Comparison of ENCODE assay signal across 8 cellular contexts in genomic region chr5:143229426-143229895, GRCh38.
DNase-seq lines count a peak whose midpoint lies in the region; ATAC-seq, FAIRE-seq and TF ChIP-seq lines count a peak whose summit lies in the region.

No MANE protein-coding gene starts in this region.

- H3K27me3 Mint-ChIP-seq in CD4-positive, alpha-beta T cell: no peaks in the 10 kb centered on the region

- H2AFZ ChIP-seq in GM12878 (ENCODE audit: control insufficient read depth, low read depth, low read length): peak overlapping the region; percentile 22

- peak; percentile 53 for ATAC-seq in CD4-positive, alpha-beta T cell (ENCODE audit: poor library complexity)
- ATAC-seq in GM19455 (IDR thresholded peaks at IDR 0.05; ENCODE audit: unreplicated experiment) (peak; percentile 55), HG03442 (IDR thresholded peaks at IDR 0.05; ENCODE audit: unreplicated experiment) (peak; percentile 43), GM12878 (peak; percentile 69)

- H3K27ac Mint-ChIP-seq in CD4-positive, alpha-beta T cell: peak overlapping the region; percentile 86

- no peak for TF ChIP-seq EP300 in GM12878 (IDR thresholded peaks at IDR 0.05; ENCODE audit: borderline replicate concordance in 1 of 2, control insufficient read depth in 1 of 2, low read depth in 2 of 2, low read length in 2 of 2)

- no peak for TF ChIP-seq RAD21 in GM12878 (IDR thresholded peaks at IDR 0.05; ENCODE audit: insufficient read depth, low read depth, low read length)

- H3K4me1 Mint-ChIP-seq in CD4-positive, alpha-beta T cell (ENCODE audit: low read depth): peaks cover 34% of the 10 kb centered on the region

- 32% methylated on average over 8 of the region's 8 CpGs for WGBS in GM12878 (ENCODE audit: insufficient coverage, insufficient replicate concordance, low lambda C conversion rate, missing lambda C conversion rate)

- no peaks in the 10 kb centered on the region for H3K9me3 ChIP-seq in CD4-positive, alpha-beta T cell (ENCODE audit: control insufficient read depth, low read length)
- no peaks in the 10 kb centered on the region; the same call in 2 of the 3 replicates for H3K9me3 ChIP-seq in GM12878 (replicated peaks; ENCODE audit: control insufficient read depth, insufficient read depth, low read length)

- H3K9me3 Mint-ChIP-seq in CD4-positive, alpha-beta T cell: no peaks in the 10 kb centered on the region

- no peaks in the 10 kb centered on the region for H3K36me3 ChIP-seq in GM12878 (ENCODE audit: control insufficient read depth in 2 of 2, insufficient read depth in 2 of 2, low read length in 1 of 2)

- no peaks in the 10 kb centered on the region for H3K27me3 ChIP-seq in CD4-positive, alpha-beta T cell (ENCODE audit: control insufficient read depth, insufficient read depth, low read length)
- H3K27me3 ChIP-seq in GM12878 (replicated peaks in 1 of 2; ENCODE audit: control insufficient read depth in 2 of 2, insufficient read depth in 2 of 2, low read length in 1 of 2) (no peaks in the 10 kb centered on the region), dorsolateral prefrontal cortex (no peaks in the 10 kb centered on the region)

- TF ChIP-seq POLR2A in GM12878 (IDR thresholded peaks at IDR 0.05; ENCODE audit: low read depth, low read length): no peak; the same call in 1 of the 2 replicates

- DNase-seq in CD4-positive, alpha-beta T cell: peak in 2 of 10 experiments; percentile 9 to 14
- DNase-seq in GM12878 (ENCODE audit: low read depth, low spot score): no peak
- DNase-seq in dorsolateral prefrontal cortex: no peak
- no peak for DNase-seq in NCI-H82 treated with DMSO at 0.1 percent for 48 hours (lab: John Stamatoyannopoulos, UW; ENCODE audit: unreplicated experiment)
- no peak for DNase-seq in EL
- no peak for DNase-seq in NCI-H2171 treated with DMSO at 0.1 percent for 48 hours (lab: John Stamatoyannopoulos, UW)

- peak overlapping the region; percentile 60 for H3K9ac ChIP-seq in GM12878 (ENCODE audit: control insufficient read depth, insufficient read depth, low read length)

- in situ Hi-C loops in GM12878 (cut with MboI): no loop called here

- TF ChIP-seq CTCF in CD4-positive, alpha-beta T cell (IDR thresholded peaks at IDR 0.05): no peak
- no peak for TF ChIP-seq CTCF in GM12878 (IDR thresholded peaks at IDR 0.05 in 2 of 3, conservative IDR thresholded peaks at IDR 0.05 in 1 of 3; ENCODE audit: control insufficient read depth in 2 of 3, extremely low read depth in 1 of 3, insufficient read depth in 1 of 3, low read depth in 3 of 3, low read length in 3 of 3)
- TF ChIP-seq CTCF in dorsolateral prefrontal cortex (IDR thresholded peaks at IDR 0.05 in 54 of 56, conservative IDR thresholded peaks at IDR 0.05 in 2 of 56; ENCODE audit: low read depth in 1 of 56, partially characterized antibody in 56 of 56): no peak

- H3K4me3 ChIP-seq in GM12878: peak overlapping the region; percentile 34; the same call in 1 of the 2 replicates
- H3K4me3 ChIP-seq in dorsolateral prefrontal cortex: no peak overlapping the region

- H3K4me1 ChIP-seq in GM12878 (ENCODE audit: control insufficient read depth, insufficient read depth, low read length): peaks cover 29% of the 10 kb centered on the region

- H3K36me3 Mint-ChIP-seq in CD4-positive, alpha-beta T cell (ENCODE audit: low read depth): no peaks in the 10 kb centered on the region

- RAD21 ChIA-PET in GM12878 (lab: Charles Lee; ENCODE audit: unreplicated experiment): interaction anchor here (0.6 to 18.1 kb wide), 34 partner anchors 10 to 750 kb away, joined by 3 to 482 read pairs (median 5); partner anchors contain the start of gene NR3C1

- H3K4me3 Mint-ChIP-seq in CD4-positive, alpha-beta T cell: peak overlapping the region; percentile 65

- POLR2A ChIA-PET in CD4-positive, alpha-beta T cell (lab: Charles Lee): interaction anchor here (0.5 to 1.7 kb wide), 6 partner anchors 9 to 227 kb away, joined by 3 to 6 read pairs (median 3); no protein-coding TSS in a partner anchor
- POLR2A ChIA-PET in GM12878 (lab: Charles Lee): interaction anchor here (0.6 to 9.0 kb wide), 17 partner anchors 10 to 227 kb away, joined by 3 to 114 read pairs (median 5); no protein-coding TSS in a partner anchor

- no peaks in the 10 kb centered on the region for H4K20me1 ChIP-seq in GM12878 (ENCODE audit: control insufficient read depth, insufficient read depth)

- no peak overlapping the region for H3K27ac ChIP-seq in CD4-positive, alpha-beta T cell (ENCODE audit: low read depth, low read length)
- H3K27ac ChIP-seq in GM12878 (ENCODE audit: control insufficient read depth, insufficient read depth) (peak overlapping the region; percentile 90), dorsolateral prefrontal cortex (peak overlapping the region in 11 of 59 donors; percentile 7 to 38 (median 21))

- intact Hi-C loops in CD4-positive, alpha-beta T cell (cut with DNase I, micrococcal nuclease): loop anchor here in 1 of 2 experiments (10.0 kb wide), 1 partner anchor 955 kb away; no protein-coding TSS in a partner anchor
- intact Hi-C loops in GM12878 (cut with micrococcal nuclease; ENCODE audit: unreplicated experiment) (no loop called here), dorsolateral prefrontal cortex (cut with DNase I) (no loop called here)

- H3K4me2 ChIP-seq in GM12878 (ENCODE audit: control insufficient read depth, insufficient read depth): peak overlapping the region; percentile 60

- CTCF ChIA-PET in CD4-positive, alpha-beta T cell (lab: Charles Lee): interaction anchor here (0.9 to 1.7 kb wide), 2 partner anchors 174 to 227 kb away, joined by 3 to 5 read pairs; partner anchors contain the start of gene NR3C1
- CTCF ChIA-PET in GM12878 (lab: Yijun Ruan, JAX): interaction anchor here (0.7 to 7.9 kb wide), 13 partner anchors 12 to 356 kb away, joined by 3 to 77 read pairs (median 6); no protein-coding TSS in a partner anchor

- BruUV-seq in GM12878 (replicated peaks; lab: Mats Ljungman, UMichigan): no TSS peak

- no peak for FAIRE-seq in GM12878 (lab: Jason Lieb, UNC)

- H3K79me2 ChIP-seq in GM12878 (ENCODE audit: control insufficient read depth, insufficient read depth, low read length): peaks cover 1% of the 10 kb centered on the region; the same call in 1 of the 2 replicates

- SMC1A ChIA-PET in GM12878 (lab: Charles Lee; ENCODE audit: uncharacterized antibody, unreplicated experiment): interaction anchor here (0.8 to 19.2 kb wide), 34 partner anchors 10 to 738 kb away, joined by 3 to 423 read pairs (median 4); no protein-coding TSS in a partner anchor

TF ChIP-seq in GM12878, 131 proteins besides CTCF, POLR2A, EP300 and RAD21 (continues in another document):
- TF ChIP-seq BHLHE40 (IDR thresholded peaks at IDR 0.05; ENCODE audit: borderline replicate concordance in 1 of 2, low read depth in 2 of 2, low read length in 1 of 2): peak in 1 of 2 experiments; percentile 53; a peak in 2 of 4 replicates
- no peak for TF ChIP-seq IRF3 (IDR thresholded peaks at IDR 0.05)
- TF ChIP-seq LARP7 (IDR thresholded peaks at IDR 0.05): peak; percentile 68
- TF ChIP-seq TCF7 (IDR thresholded peaks at IDR 0.05; ENCODE audit: borderline replicate concordance): no peak
- 0 out of 2 replicates have a peak, but pooled peaks have one; percentile 11 for TF ChIP-seq BACH1 (IDR thresholded peaks at IDR 0.05; ENCODE audit: borderline replicate concordance)
- TF ChIP-seq RELA (IDR thresholded peaks at IDR 0.05; ENCODE audit: borderline replicate concordance, partially characterized antibody): no peak
- TF ChIP-seq RAD51 (IDR thresholded peaks at IDR 0.05): peak; percentile 56; the same call in 1 of the 2 replicates
- no peak for TF ChIP-seq YBX1 (IDR thresholded peaks at IDR 0.05)
- TF ChIP-seq TCF3 (IDR thresholded peaks at IDR 0.05; ENCODE audit: borderline replicate concordance, insufficient read depth, low read depth, low read length): peak; percentile 66; the same call in 1 of the 2 replicates
- TF ChIP-seq IKZF2 (IDR thresholded peaks at IDR 0.05): peak in 1 of 2 experiments; percentile 79; a peak in 2 of 4 replicates
- TF ChIP-seq, protein P1, sequence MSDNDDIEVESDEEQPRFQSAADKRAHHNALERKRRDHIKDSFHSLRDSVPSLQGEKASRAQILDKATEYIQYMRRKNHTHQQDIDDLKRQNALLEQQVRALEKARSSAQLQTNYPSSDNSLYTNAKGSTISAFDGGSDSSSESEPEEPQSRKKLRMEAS (IDR thresholded peaks at IDR 0.05; ENCODE audit: low read depth, low read length): 0 out of 2 replicates have a peak, but pooled peaks have one; percentile 12
- TF ChIP-seq, protein P2, sequence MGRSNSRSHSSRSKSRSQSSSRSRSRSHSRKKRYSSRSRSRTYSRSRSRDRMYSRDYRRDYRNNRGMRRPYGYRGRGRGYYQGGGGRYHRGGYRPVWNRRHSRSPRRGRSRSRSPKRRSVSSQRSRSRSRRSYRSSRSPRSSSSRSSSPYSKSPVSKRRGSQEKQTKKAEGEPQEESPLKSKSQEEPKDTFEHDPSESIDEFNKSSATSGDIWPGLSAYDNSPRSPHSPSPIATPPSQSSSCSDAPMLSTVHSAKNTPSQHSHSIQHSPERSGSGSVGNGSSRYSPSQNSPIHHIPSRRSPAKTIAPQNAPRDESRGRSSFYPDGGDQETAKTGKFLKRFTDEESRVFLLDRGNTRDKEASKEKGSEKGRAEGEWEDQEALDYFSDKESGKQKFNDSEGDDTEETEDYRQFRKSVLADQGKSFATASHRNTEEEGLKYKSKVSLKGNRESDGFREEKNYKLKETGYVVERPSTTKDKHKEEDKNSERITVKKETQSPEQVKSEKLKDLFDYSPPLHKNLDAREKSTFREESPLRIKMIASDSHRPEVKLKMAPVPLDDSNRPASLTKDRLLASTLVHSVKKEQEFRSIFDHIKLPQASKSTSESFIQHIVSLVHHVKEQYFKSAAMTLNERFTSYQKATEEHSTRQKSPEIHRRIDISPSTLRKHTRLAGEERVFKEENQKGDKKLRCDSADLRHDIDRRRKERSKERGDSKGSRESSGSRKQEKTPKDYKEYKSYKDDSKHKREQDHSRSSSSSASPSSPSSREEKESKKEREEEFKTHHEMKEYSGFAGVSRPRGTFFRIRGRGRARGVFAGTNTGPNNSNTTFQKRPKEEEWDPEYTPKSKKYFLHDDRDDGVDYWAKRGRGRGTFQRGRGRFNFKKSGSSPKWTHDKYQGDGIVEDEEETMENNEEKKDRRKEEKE (IDR thresholded peaks at IDR 0.05): no peak; the same call in 1 of the 2 replicates
- no peak for TF ChIP-seq SRF (IDR thresholded peaks at IDR 0.05; ENCODE audit: low read depth in 2 of 2, low read length in 2 of 2)
